19 cellular contexts compared by ENCODE assay signal in genomic region chr1:32890516-32891240, GRCh38. TPM values are rescaled to one million over a fixed set of nuclear protein-coding genes. Genes with fewer than 3 reads are reported as not detected.
A peak's percentile ranks its signal among the peaks of the same experiment; 100 is the strongest.
DNase-seq lines count a peak whose midpoint lies in the region; ATAC-seq and TF ChIP-seq lines count a peak whose summit lies in the region.
"Had no signal": no experiment of that assay in that cellular context is flagged by ENCODE, and none has a peak within 500 bp of the region (broad histone marks: within the 10 kb centered on the region; RNA-seq: fewer than 3 reads in every experiment).

No MANE protein-coding gene starts in this region.

- intact Hi-C loops in upper lobe of right lung (cut with DNase I): no loop called here
- intact Hi-C loops in CD4-positive, alpha-beta T cell (cut with DNase I, micrococcal nuclease): no loop called here

- peaks cover 6% of the 10 kb centered on the region for H3K4me1 ChIP-seq in upper lobe of right lung

- H3K4me3 Mint-ChIP-seq in nephron: peak overlapping the region; percentile 59 to 86 (median 83)
- no peak overlapping the region for H3K4me3 Mint-ChIP-seq in CD4-positive, alpha-beta T cell

- no peak for TF ChIP-seq CTCF in nephron (IDR thresholded peaks at IDR 0.05; ENCODE audit: unreplicated experiment in 3 of 3)
- TF ChIP-seq CTCF in upper lobe of right lung (IDR thresholded peaks at IDR 0.05): no peak
- TF ChIP-seq CTCF in CD4-positive, alpha-beta T cell (IDR thresholded peaks at IDR 0.05): no peak

- H3K27ac ChIP-seq in upper lobe of right lung: no peak overlapping the region
- H3K27ac ChIP-seq in CD4-positive, alpha-beta T cell (ENCODE audit: low read depth, low read length): no peak overlapping the region
- H3K27ac ChIP-seq: BLaER1 had no signal

- H3K9me3 Mint-ChIP-seq in nephron: no peaks in the 10 kb centered on the region
- no peaks in the 10 kb centered on the region for H3K9me3 Mint-ChIP-seq in CD4-positive, alpha-beta T cell

- POLR2A ChIA-PET in CD4-positive, alpha-beta T cell (lab: Charles Lee): no interaction called here

- CTCF ChIA-PET in CD4-positive, alpha-beta T cell (lab: Charles Lee): no interaction called here

- no peaks in the 10 kb centered on the region for H3K36me3 ChIP-seq in upper lobe of right lung

- no peaks in the 10 kb centered on the region for H3K36me3 Mint-ChIP-seq in nephron (ENCODE audit: low read depth)
- no peaks in the 10 kb centered on the region for H3K36me3 Mint-ChIP-seq in CD4-positive, alpha-beta T cell (ENCODE audit: low read depth)

- H3K9me3 ChIP-seq in upper lobe of right lung: no peaks in the 10 kb centered on the region
- no peaks in the 10 kb centered on the region for H3K9me3 ChIP-seq in CD4-positive, alpha-beta T cell (ENCODE audit: control insufficient read depth, low read length)
- H3K9me3 ChIP-seq: BLaER1 had no signal

- H3K4me3 ChIP-seq in upper lobe of right lung: no peak overlapping the region
- H3K4me3 ChIP-seq: BLaER1 had no signal

- peaks cover 57% of the 10 kb centered on the region for H3K27me3 ChIP-seq in upper lobe of right lung
- H3K27me3 ChIP-seq in CD4-positive, alpha-beta T cell (ENCODE audit: control insufficient read depth, insufficient read depth, low read length): peaks cover 90% of the 10 kb centered on the region

- peaks cover 62% of the 10 kb centered on the region for H3K27me3 Mint-ChIP-seq in nephron (ENCODE audit: low read depth)
- H3K27me3 Mint-ChIP-seq in CD4-positive, alpha-beta T cell: peaks cover 89% of the 10 kb centered on the region

- peaks cover 9% of the 10 kb centered on the region for H3K4me1 Mint-ChIP-seq in nephron
- peaks cover 11% of the 10 kb centered on the region for H3K4me1 Mint-ChIP-seq in CD4-positive, alpha-beta T cell (ENCODE audit: low read depth)

- H3K27ac Mint-ChIP-seq in nephron: no peak overlapping the region
- H3K27ac Mint-ChIP-seq in CD4-positive, alpha-beta T cell: no peak overlapping the region

- peak; percentile 30 for DNase-seq in activated effector memory CD4-positive, alpha-beta T cell treated with anti-CD3 and anti-CD28 coated beads, Interleukin-2, amount 50 U/mL, for 16 hours
- DNase-seq in activated effector memory CD4-positive, alpha-beta T cell treated with Interleukin-2 at 50 U/mL for 16 hours: no peak
- DNase-seq in NCI-H82 treated with DMSO at 0.1 percent for 48 hours (lab: John Stamatoyannopoulos, UW; ENCODE audit: unreplicated experiment): peak; percentile 51
- DNase-seq in upper lobe of right lung: peak; percentile 40
- no peak for DNase-seq in CD4-positive, alpha-beta T cell
- no peak for DNase-seq in cortex of kidney (lab: John Stamatoyannopoulos, UW)
- DNase-seq: NCI-H1105 treated with DMSO at 0.1 percent for 48 hours, NCI-H1694 treated with DMSO at 0.1 percent for 48 hours, NCI-H2107, NCI-H446, NCI-H774 had no signal

- ATAC-seq in upper lobe of right lung: no peak
- no peak for ATAC-seq in CD4-positive, alpha-beta T cell (ENCODE audit: poor library complexity)
- ATAC-seq in HG03457 (IDR thresholded peaks at IDR 0.05; ENCODE audit: unreplicated experiment): no peak
- ATAC-seq: Panc1 had no signal

RNA-seq across cellular contexts. Expression of gene HPCA, which starts 4.4 kb away (rescaled TPM):
- total RNA-seq in upper lobe of right lung: not detected
- not detected for total RNA-seq in CD4-positive, alpha-beta T cell
- total RNA-seq: A172, H4, LHCN-M2, SK-MEL-5 had no signal

RNA-seq across cellular contexts. Expression of gene TMEM54, which starts 10.5 kb away (rescaled TPM):
- total RNA-seq in upper lobe of right lung: 41.9 TPM
- not detected for total RNA-seq in CD4-positive, alpha-beta T cell

RNA-seq across cellular contexts. Expression of gene FNDC5, which starts 20.0 kb away (rescaled TPM):
- total RNA-seq in upper lobe of right lung: 1.5 TPM
- total RNA-seq in CD4-positive, alpha-beta T cell: not detected
- total RNA-seq: A172 had no signal

Comparison
In these comparisons a context has a peak if more than half of its experiments do, and no peak if none do; other contexts are left out.
1. DNase-seq: peak in activated effector memory CD4-positive, alpha-beta T cell treated with anti-CD3 and anti-CD28 coated beads, Interleukin-2, amount 50 U/mL, for 16 hours (single experiment), NCI-H82 treated with DMSO at 0.1 percent for 48 hours (single experiment) and upper lobe of right lung (single experiment); none in activated effector memory CD4-positive, alpha-beta T cell treated with Interleukin-2 at 50 U/mL for 16 hours (single experiment), CD4-positive, alpha-beta T cell (0 of 10) and cortex of kidney (single experiment).
2. RNA of gene TMEM54, which starts 10.5 kb away (total RNA-seq): 41.9 TPM in upper lobe of right lung (single experiment); not detected in CD4-positive, alpha-beta T cell; every median in the first group is over 10 times any median in the second.